ENCODE assay signal across 8 cellular contexts in genomic region chr13:30616927-30617314, GRCh38. TPM values are rescaled to one million over a fixed set of nuclear protein-coding genes. Genes with fewer than 3 reads are reported as not detected.
DNase-seq lines count a peak whose midpoint lies in the region; ATAC-seq and TF ChIP-seq lines count a peak whose summit lies in the region.

No MANE protein-coding gene starts in this region.

- peak overlapping the region; percentile 99 for H3K4me3 ChIP-seq in astrocyte of the cerebellum (ENCODE audit: low read depth, low read length)

- ATAC-seq in GM21723 (IDR thresholded peaks at IDR 0.05; ENCODE audit: unreplicated experiment) = peak; percentile 32

- no peak for TF ChIP-seq EP300 in Ishikawa (IDR thresholded peaks at IDR 0.05; ENCODE audit: borderline replicate concordance)

- DNase-seq in activated CD4-positive, CD25-positive, alpha-beta regulatory T cell (lab: John Stamatoyannopoulos, UW) = peak in 3 of 4 experiments; percentile 29 to 41 (median 31)
- no peak for DNase-seq in activated CD4-positive, CD25-positive, alpha-beta regulatory T cell treated with anti-CD3 and anti-CD28 coated beads, Interleukin-2, amount 50 U/mL, for 72 hours
- DNase-seq in OCI-M2 (lab: John Stamatoyannopoulos, UW; ENCODE audit: unreplicated experiment) = peak; percentile 45
- peak; percentile 77 for DNase-seq in astrocyte of the cerebellum (ENCODE audit: low read depth)
- peak; percentile 80 to 86 for DNase-seq in hippocampal formation (lab: John Stamatoyannopoulos, UW)
- peak; percentile 92 for DNase-seq in renal cortical epithelial cell (ENCODE audit: low read depth)

- TF ChIP-seq CTCF in astrocyte of the cerebellum (IDR thresholded peaks at IDR 0.05; ENCODE audit: low read depth, low read length, missing control alignments) = no peak

- in situ Hi-C loops in astrocyte of the cerebellum (cut with HindIII; ENCODE audit: low sequenced_read_pairs) = no loop called here

- no peak for TF ChIP-seq RAD21 in Ishikawa (IDR thresholded peaks at IDR 0.05; ENCODE audit: low read depth)

TF ChIP-seq in Ishikawa, 13 proteins besides CTCF, POLR2A, EP300 and RAD21:
- TF ChIP-seq TEAD4 (IDR thresholded peaks at IDR 0.05) = no peak
- TF ChIP-seq, protein P1, sequence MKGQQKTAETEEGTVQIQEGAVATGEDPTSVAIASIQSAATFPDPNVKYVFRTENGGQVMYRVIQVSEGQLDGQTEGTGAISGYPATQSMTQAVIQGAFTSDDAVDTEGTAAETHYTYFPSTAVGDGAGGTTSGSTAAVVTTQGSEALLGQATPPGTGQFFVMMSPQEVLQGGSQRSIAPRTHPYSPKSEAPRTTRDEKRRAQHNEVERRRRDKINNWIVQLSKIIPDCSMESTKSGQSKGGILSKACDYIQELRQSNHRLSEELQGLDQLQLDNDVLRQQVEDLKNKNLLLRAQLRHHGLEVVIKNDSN (IDR thresholded peaks at IDR 0.05) = peak; percentile 90
- TF ChIP-seq, protein P2, sequence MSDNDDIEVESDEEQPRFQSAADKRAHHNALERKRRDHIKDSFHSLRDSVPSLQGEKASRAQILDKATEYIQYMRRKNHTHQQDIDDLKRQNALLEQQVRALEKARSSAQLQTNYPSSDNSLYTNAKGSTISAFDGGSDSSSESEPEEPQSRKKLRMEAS (IDR thresholded peaks at IDR 0.05) = 0 out of 2 replicates have a peak, but pooled peaks have one; percentile 11
TF ChIP-seq in Ishikawa: peak in this region for 2.

RNA-seq across cellular contexts. Expression of gene USPL1, which starts 0.8 kb away (rescaled TPM):
- 15.6 and 26.7 TPM in 2 replicates for total RNA-seq in renal cortical epithelial cell
